32 cellular contexts compared by ENCODE assay signal in genomic region chr5:74429495-74429894, GRCh38.
"Had no signal": no experiment of that assay in that cellular context is flagged by ENCODE, and none has a peak within 500 bp of the region (broad histone marks: within the 10 kb centered on the region; RNA-seq: fewer than 3 reads in every experiment).

No MANE protein-coding gene starts in this region.

- H3K4me3 ChIP-seq: esophagus squamous epithelium, gastroesophageal sphincter, heart right ventricle had no signal

- ATAC-seq: activated CD4-positive, alpha-beta T cell treated with anti-CD3 and anti-CD28 coated beads for 36 hours; activated CD8-positive, alpha-beta memory T cell treated with anti-CD3 and anti-CD28 coated beads, Interleukin-2, amount 10 ng/mL, durations not matched to agents 7 days and 5 days; activated CD8-positive, alpha-beta T cell treated with anti-CD3 and anti-CD28 coated beads, Interleukin-2, amount 10 ng/mL, durations not matched to agents 7 days and 5 days; effector memory CD8-positive, alpha-beta T cell; gastroesophageal sphincter; heart right ventricle; T-helper 17 cell had no signal

- H3K4me3 Mint-ChIP-seq: activated CD4-positive, alpha-beta memory T cell treated with anti-CD3 and anti-CD28 coated beads for 36 hours; activated CD4-positive, alpha-beta T cell treated with anti-CD3 and anti-CD28 coated beads for 36 hours; activated CD4-positive, alpha-beta T cell treated with anti-CD3 and anti-CD28 coated beads, Interleukin-2, amount 10 ng/mL, durations not matched to agents 24 days and 14 days; activated CD8-positive, alpha-beta memory T cell treated with anti-CD3 and anti-CD28 coated beads, Interleukin-2, amount 10 ng/mL, durations not matched to agents 7 days and 5 days; activated CD8-positive, alpha-beta T cell treated with anti-CD3 and anti-CD28 coated beads, Interleukin-2, amount 10 ng/mL, durations not matched to agents 7 days and 5 days; activated naive CD4-positive, alpha-beta T cell treated with anti-CD3 and anti-CD28 coated beads for 36 hours; activated naive CD4-positive, alpha-beta T cell treated with anti-CD3 and anti-CD28 coated beads, Interleukin-2, amount 50 U/mL, for 24 hours; activated naive CD8-positive, alpha-beta T cell treated with anti-CD3 and anti-CD28 coated beads for 36 hours; activated T-helper 1 cell treated with anti-CD3 and anti-CD28 coated beads, Interleukin-12 subunit alpha, Interleukin-12 subunit beta, Interleukin-2, Interleukin-4 antibody, amounts not matched to agents 30 ng/mL and 10 ng/mL and 1 ng/mL, durations not matched to agents 14 hours and 24 hours and 36 hours; effector memory CD8-positive, alpha-beta T cell; T-helper 17 cell; T-helper 2 cell treated with Interferon-gamma antibody and Interleukin-4, amounts not matched to agents 5 μg/mL and 100 μg/mL, for 36 hours had no signal

- H3K27ac ChIP-seq: epithelial cell of prostate, esophagus squamous epithelium, gastroesophageal sphincter, heart right ventricle had no signal

- H3K9me3 ChIP-seq: esophagus squamous epithelium, gastroesophageal sphincter had no signal

- H3K9me3 Mint-ChIP-seq: activated CD4-positive, alpha-beta memory T cell treated with anti-CD3 and anti-CD28 coated beads for 36 hours; activated CD4-positive, alpha-beta T cell treated with anti-CD3 and anti-CD28 coated beads, Interleukin-2, amount 10 ng/mL, durations not matched to agents 24 days and 14 days; activated naive CD4-positive, alpha-beta T cell treated with anti-CD3 and anti-CD28 coated beads for 36 hours; activated naive CD4-positive, alpha-beta T cell treated with anti-CD3 and anti-CD28 coated beads, Interleukin-2, amount 50 U/mL, for 24 hours; activated naive CD8-positive, alpha-beta T cell treated with anti-CD3 and anti-CD28 coated beads for 36 hours; activated T-helper 1 cell treated with anti-CD3 and anti-CD28 coated beads, Interleukin-12 subunit alpha, Interleukin-12 subunit beta, Interleukin-2, Interleukin-4 antibody, amounts not matched to agents 30 ng/mL and 10 ng/mL and 1 ng/mL, durations not matched to agents 14 hours and 24 hours and 36 hours; activated T-helper 2 cell treated with anti-CD3 and anti-CD28 coated beads, Interferon-gamma antibody, Interleukin-2, Interleukin-4, amounts not matched to agents 10 μg/mL and 5 μg/mL and 100 μg/mL, durations not matched to agents 14 hours and 24 hours and 36 hours; effector memory CD8-positive, alpha-beta T cell; T-helper 2 cell treated with Interferon-gamma antibody and Interleukin-4, amounts not matched to agents 5 μg/mL and 100 μg/mL, for 36 hours had no signal

- DNase-seq: activated CD4-positive, alpha-beta memory T cell treated with anti-CD3 and anti-CD28 coated beads for 36 hours; activated CD4-positive, alpha-beta T cell treated with anti-CD3 and anti-CD28 coated beads for 36 hours; activated CD4-positive, alpha-beta T cell treated with anti-CD3 and anti-CD28 coated beads, Interleukin-2, amount 10 ng/mL, durations not matched to agents 24 days and 14 days; activated CD4-positive, CD25-positive, alpha-beta regulatory T cell; activated CD4-positive, CD25-positive, alpha-beta regulatory T cell treated with anti-CD3 and anti-CD28 coated beads, Interleukin-2, amount 50 U/mL, for 72 hours; activated CD8-positive, alpha-beta memory T cell treated with anti-CD3 and anti-CD28 coated beads, Interleukin-2, amount 10 ng/mL, durations not matched to agents 7 days and 5 days; activated CD8-positive, alpha-beta memory T cell treated with anti-CD3 and anti-CD28 coated beads, Interleukin-2, amount 50 U/mL, for 4 hours; activated CD8-positive, alpha-beta T cell treated with anti-CD3 and anti-CD28 coated beads, Interleukin-2, amount 10 ng/mL, durations not matched to agents 7 days and 5 days; activated effector memory CD4-positive, alpha-beta T cell treated with anti-CD3 and anti-CD28 coated beads, Interleukin-2, amount 50 U/mL, for 16 hours; activated naive CD4-positive, alpha-beta T cell treated with anti-CD3 and anti-CD28 coated beads for 36 hours; activated naive CD8-positive, alpha-beta T cell treated with anti-CD3 and anti-CD28 coated beads for 36 hours; activated T-cell treated with anti-CD3 and anti-CD28 coated beads, Interleukin-2, amount 50 U/mL, for 1 hour; activated T-cell treated with anti-CD3 and anti-CD28 coated beads, Interleukin-2, amount 50 U/mL, for 48 hours; amniotic stem cell; anterior cingulate cortex; caudate nucleus; cortex of kidney; dermis blood vessel endothelial cell; effector CD4-positive, alpha-beta T cell; effector memory CD8-positive, alpha-beta T cell; esophagus squamous epithelium; foreskin melanocyte; heart right ventricle; T-helper 1 cell; T-helper 17 cell; T1000 had no signal

- H3K27me3 ChIP-seq: esophagus squamous epithelium, gastroesophageal sphincter, heart right ventricle had no signal

- H3K36me3 ChIP-seq: esophagus squamous epithelium, gastroesophageal sphincter, heart right ventricle had no signal

- H3K27ac Mint-ChIP-seq: activated CD4-positive, alpha-beta memory T cell treated with anti-CD3 and anti-CD28 coated beads for 36 hours; activated CD4-positive, alpha-beta T cell treated with anti-CD3 and anti-CD28 coated beads for 36 hours; activated CD4-positive, alpha-beta T cell treated with anti-CD3 and anti-CD28 coated beads, Interleukin-2, amount 10 ng/mL, durations not matched to agents 24 days and 14 days; activated CD8-positive, alpha-beta memory T cell treated with anti-CD3 and anti-CD28 coated beads, Interleukin-2, amount 10 ng/mL, durations not matched to agents 7 days and 5 days; activated CD8-positive, alpha-beta T cell treated with anti-CD3 and anti-CD28 coated beads, Interleukin-2, amount 10 ng/mL, durations not matched to agents 7 days and 5 days; activated naive CD4-positive, alpha-beta T cell treated with anti-CD3 and anti-CD28 coated beads for 36 hours; activated naive CD4-positive, alpha-beta T cell treated with anti-CD3 and anti-CD28 coated beads, Interleukin-2, amount 50 U/mL, for 24 hours; activated naive CD8-positive, alpha-beta T cell treated with anti-CD3 and anti-CD28 coated beads for 36 hours; activated T-helper 1 cell treated with anti-CD3 and anti-CD28 coated beads, Interleukin-12 subunit alpha, Interleukin-12 subunit beta, Interleukin-2, Interleukin-4 antibody, amounts not matched to agents 30 ng/mL and 10 ng/mL and 1 ng/mL, durations not matched to agents 14 hours and 24 hours and 36 hours; activated T-helper 2 cell treated with anti-CD3 and anti-CD28 coated beads, Interferon-gamma antibody, Interleukin-2, Interleukin-4, amounts not matched to agents 10 μg/mL and 5 μg/mL and 100 μg/mL, durations not matched to agents 14 hours and 24 hours and 36 hours; effector memory CD8-positive, alpha-beta T cell; T-helper 17 cell; T-helper 2 cell treated with Interferon-gamma antibody and Interleukin-4, amounts not matched to agents 5 μg/mL and 100 μg/mL, for 36 hours had no signal

- H3K36me3 Mint-ChIP-seq: activated CD4-positive, alpha-beta memory T cell treated with anti-CD3 and anti-CD28 coated beads for 36 hours; activated CD8-positive, alpha-beta memory T cell treated with anti-CD3 and anti-CD28 coated beads, Interleukin-2, amount 10 ng/mL, durations not matched to agents 7 days and 5 days; activated naive CD4-positive, alpha-beta T cell treated with anti-CD3 and anti-CD28 coated beads, Interleukin-2, amount 50 U/mL, for 24 hours; activated naive CD8-positive, alpha-beta T cell treated with anti-CD3 and anti-CD28 coated beads for 36 hours had no signal

- H3K4me1 Mint-ChIP-seq: activated CD4-positive, alpha-beta T cell treated with anti-CD3 and anti-CD28 coated beads for 36 hours; activated CD4-positive, alpha-beta T cell treated with anti-CD3 and anti-CD28 coated beads, Interleukin-2, amount 10 ng/mL, durations not matched to agents 24 days and 14 days; activated CD8-positive, alpha-beta memory T cell treated with anti-CD3 and anti-CD28 coated beads, Interleukin-2, amount 10 ng/mL, durations not matched to agents 7 days and 5 days; activated naive CD4-positive, alpha-beta T cell treated with anti-CD3 and anti-CD28 coated beads, Interleukin-2, amount 50 U/mL, for 24 hours; activated naive CD8-positive, alpha-beta T cell treated with anti-CD3 and anti-CD28 coated beads for 36 hours had no signal
